ENCODE assay signal across 8 cellular contexts in the genomic region with DNA sequence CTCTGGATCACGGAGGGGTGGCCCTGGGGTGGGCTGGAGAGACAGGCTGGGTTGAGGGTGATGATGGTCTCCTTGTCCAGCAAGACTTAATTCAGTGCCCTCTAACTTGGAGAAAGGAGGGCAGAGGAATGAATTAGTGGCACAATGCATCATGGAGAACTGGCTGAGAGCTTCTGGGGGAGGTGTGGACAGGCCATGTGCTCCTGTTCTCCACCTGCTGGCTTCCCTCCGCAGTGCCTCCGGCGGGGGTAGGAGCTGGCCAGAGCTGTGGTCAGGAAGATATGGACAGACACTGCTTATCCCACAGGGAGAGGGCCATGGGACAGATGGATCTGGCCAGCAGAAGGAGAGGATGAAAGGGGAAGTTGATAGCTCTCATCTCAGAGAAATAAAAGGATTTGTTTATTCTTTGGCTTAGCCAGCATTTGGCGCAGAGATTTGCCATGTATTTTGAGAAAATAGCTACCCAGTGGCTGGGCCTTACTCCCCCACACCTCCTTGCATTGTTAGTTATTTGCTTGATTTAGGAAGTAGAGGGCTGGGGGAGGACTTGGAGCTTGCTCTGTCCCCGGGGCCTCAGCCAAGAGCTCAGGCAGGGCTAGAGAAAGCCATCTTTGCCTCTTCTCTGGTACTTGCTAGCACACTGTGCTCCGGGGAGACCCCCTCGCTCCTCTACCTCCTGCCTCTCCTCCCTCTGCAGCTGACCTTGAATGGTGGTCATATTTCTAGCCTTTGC.
DNase-seq lines count a peak whose midpoint lies in the region; ATAC-seq and TF ChIP-seq lines count a peak whose summit lies in the region.

No MANE protein-coding gene starts in this region.

- no peaks in the 10 kb centered on the region for H3K9me3 ChIP-seq in upper lobe of left lung

- peak overlapping the region in 1 of 4 donors; percentile 44 for H3K4me3 ChIP-seq in upper lobe of left lung

- DNase-seq in Daoy (ENCODE audit: low read depth), result peak; percentile 52
- peak; percentile 41 for DNase-seq in NCI-H2196 treated with DMSO at 0.1 percent for 48 hours (lab: John Stamatoyannopoulos, UW; ENCODE audit: unreplicated experiment)
- peak; percentile 73 for DNase-seq in ecto neural progenitor cell (ENCODE audit: low spot score)
- DNase-seq in naive thymus-derived CD8-positive, alpha-beta T cell, result no peak
- no peak for DNase-seq in NAMALWA (ENCODE audit: low spot score)
- no peak for DNase-seq in osteocyte (ENCODE audit: extremely low spot score, unreplicated experiment)
- DNase-seq in upper lobe of left lung, result no peak
- DNase-seq in activated CD4-positive, alpha-beta T cell treated with anti-CD3 and anti-CD28 coated beads, Interleukin-2, amount 50 U/mL, for 1 hour, result no peak

- 59 to 76% methylated on average over 8 of the region's 8 CpGs for WGBS in upper lobe of left lung, 2 donors

- H3K27me3 ChIP-seq in upper lobe of left lung, result no peaks in the 10 kb centered on the region

- peaks cover 0 to 16% (median 8%) of the 10 kb centered on the region in 5 donors for H3K27me3 Mint-ChIP-seq in naive thymus-derived CD8-positive, alpha-beta T cell
- peaks cover 19% of the 10 kb centered on the region for H3K27me3 Mint-ChIP-seq in osteocyte (ENCODE audit: unreplicated experiment)

- peaks cover 8 to 16% (median 12%) of the 10 kb centered on the region in 4 donors for H3K4me1 Mint-ChIP-seq in naive thymus-derived CD8-positive, alpha-beta T cell
- H3K4me1 Mint-ChIP-seq in osteocyte (ENCODE audit: unreplicated experiment), result peaks cover 4% of the 10 kb centered on the region

- H3K27ac Mint-ChIP-seq in naive thymus-derived CD8-positive, alpha-beta T cell, result peak overlapping the region in 2 of 10 donors; percentile 79 to 87
- H3K27ac Mint-ChIP-seq in osteocyte (ENCODE audit: unreplicated experiment), result no peak overlapping the region

- TF ChIP-seq POLR2A in upper lobe of left lung (IDR thresholded peaks at IDR 0.05), result no peak

- no peak for TF ChIP-seq EP300 in upper lobe of left lung (IDR thresholded peaks at IDR 0.05)

- no peaks in the 10 kb centered on the region for H3K36me3 ChIP-seq in upper lobe of left lung

- no peak for TF ChIP-seq CTCF in osteocyte (IDR thresholded peaks at IDR 0.05)
- no peak for TF ChIP-seq CTCF in upper lobe of left lung (IDR thresholded peaks at IDR 0.05)

- H3K4me1 ChIP-seq in upper lobe of left lung, result peaks cover 0 to 18% (median 9%) of the 10 kb centered on the region in 4 donors

- no peak for ATAC-seq in naive thymus-derived CD8-positive, alpha-beta T cell
- no peak for ATAC-seq in upper lobe of left lung (ENCODE audit: low FRiP score in 2 of 2)

- H3K27ac ChIP-seq in upper lobe of left lung, result no peak overlapping the region

- no peaks in the 10 kb centered on the region for H3K36me3 Mint-ChIP-seq in naive thymus-derived CD8-positive, alpha-beta T cell
- H3K36me3 Mint-ChIP-seq in osteocyte (ENCODE audit: unreplicated experiment), result no peaks in the 10 kb centered on the region

- POLR2A ChIA-PET in naive thymus-derived CD8-positive, alpha-beta T cell (lab: Charles Lee), result no interaction called here

- peak overlapping the region in 9 of 10 donors; percentile 67 to 85 (median 75) for H3K4me3 Mint-ChIP-seq in naive thymus-derived CD8-positive, alpha-beta T cell
- no peak overlapping the region for H3K4me3 Mint-ChIP-seq in osteocyte (ENCODE audit: unreplicated experiment)

- no peaks in the 10 kb centered on the region for H3K9me3 Mint-ChIP-seq in naive thymus-derived CD8-positive, alpha-beta T cell
- no peaks in the 10 kb centered on the region for H3K9me3 Mint-ChIP-seq in osteocyte (ENCODE audit: unreplicated experiment)

Comparison
In these comparisons a context has a peak if more than half of its experiments do, and no peak if none do; other contexts are left out.
1. DNase-seq: peak in Daoy (single experiment), NCI-H2196 treated with DMSO at 0.1 percent for 48 hours (single experiment) and ecto neural progenitor cell (single experiment); none in naive thymus-derived CD8-positive, alpha-beta T cell (0 of 10), NAMALWA (single experiment), osteocyte (single experiment), upper lobe of left lung (0 of 2) and activated CD4-positive, alpha-beta T cell treated with anti-CD3 and anti-CD28 coated beads, Interleukin-2, amount 50 U/mL, for 1 hour (single experiment).